Comparison of ENCODE assay signal across 8 cellular contexts in the genomic region with DNA sequence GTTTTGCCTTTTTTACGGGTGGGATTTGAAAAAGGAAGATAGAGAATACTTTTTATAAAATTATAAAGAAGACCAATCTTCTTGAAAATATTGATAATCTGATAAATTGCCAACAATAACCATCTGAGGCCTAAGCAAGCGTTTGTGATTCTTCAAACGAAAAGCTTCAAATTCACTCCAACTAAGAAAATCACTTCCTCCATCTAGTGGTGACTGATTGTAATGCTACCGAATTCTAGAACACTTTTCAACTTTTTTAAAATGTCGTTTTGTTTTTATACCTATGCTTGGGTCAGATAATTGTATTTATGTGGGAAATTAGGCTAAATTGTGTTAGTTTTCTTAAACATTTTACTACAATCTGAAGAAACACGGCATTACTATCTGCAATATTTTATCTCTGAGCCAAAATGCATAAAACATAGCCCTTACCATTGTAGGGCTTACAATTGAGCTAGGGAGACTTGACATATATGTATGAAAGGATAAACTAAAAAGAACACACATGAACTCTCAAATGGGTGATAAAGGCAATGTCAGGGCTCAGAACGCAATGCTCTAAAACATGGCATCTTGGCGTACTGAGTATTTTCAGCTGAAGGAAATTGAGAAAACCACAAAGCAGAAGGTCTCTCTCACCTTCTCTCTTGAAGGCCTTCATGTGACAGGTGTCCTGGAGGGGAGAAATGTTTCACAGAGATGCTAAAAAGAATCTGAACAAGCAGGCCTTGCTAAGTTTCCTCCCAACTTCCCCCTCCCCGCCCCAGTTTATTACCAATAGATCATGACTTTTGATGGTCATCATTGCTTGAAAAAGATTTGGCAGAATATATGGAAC. TPM values are rescaled to one million over a fixed set of nuclear protein-coding genes. Genes with fewer than 3 reads are reported as not detected.
DNase-seq lines count a peak whose midpoint lies in the region; ATAC-seq and TF ChIP-seq lines count a peak whose summit lies in the region.

No MANE protein-coding gene starts in this region.

- H3K36me3 ChIP-seq in parathyroid adenoma (ENCODE audit: control insufficient read depth, insufficient read depth, low read length): no peaks in the 10 kb centered on the region

- H3K4me1 ChIP-seq in parathyroid adenoma: no peaks in the 10 kb centered on the region

- TF ChIP-seq CTCF in epithelial cell of proximal tubule (conservative IDR thresholded peaks at IDR 0.05; ENCODE audit: low read depth, low read length): peak; percentile 73
- peak; percentile 70 for TF ChIP-seq CTCF in parathyroid adenoma (IDR thresholded peaks at IDR 0.05)

- H3K9ac ChIP-seq in parathyroid adenoma: no peak overlapping the region

- ATAC-seq in GM19395 (IDR thresholded peaks at IDR 0.05; ENCODE audit: unreplicated experiment) (peak; percentile 76), GM19467 (IDR thresholded peaks at IDR 0.05; ENCODE audit: unreplicated experiment) (no peak)

- H3K4me3 ChIP-seq in epithelial cell of proximal tubule (ENCODE audit: low read depth, low read length) (no peak overlapping the region), parathyroid adenoma (ENCODE audit: low read depth, low read length) (no peak overlapping the region)

- H3K9me3 ChIP-seq in parathyroid adenoma (ENCODE audit: control insufficient read depth, low read length): no peaks in the 10 kb centered on the region

- H3K4me2 ChIP-seq in parathyroid adenoma (ENCODE audit: low read length): no peak overlapping the region

- H3K27me3 ChIP-seq in parathyroid adenoma (ENCODE audit: control insufficient read depth, insufficient read depth, low read length): no peaks in the 10 kb centered on the region

- peak; percentile 57 for DNase-seq in DMS153 treated with DMSO at 0.1 percent for 48 hours (lab: John Stamatoyannopoulos, UW; ENCODE audit: unreplicated experiment)
- DNase-seq in LHCN-M2 (ENCODE audit: low read depth): peak; percentile 35
- DNase-seq in RPMI8226: peak; percentile 14
- peak; percentile 10 for DNase-seq in epithelial cell of proximal tubule (ENCODE audit: low read depth)
- DNase-seq in stimulated activated CD4-positive, alpha-beta T cell treated with anti-CD3 and anti-CD28 coated beads, Interleukin-1b, Interleukin-23, amount 100 ng/mL, for 48 hours: no peak

- peak overlapping the region; percentile 55 for H2AFZ ChIP-seq in parathyroid adenoma

- no peak overlapping the region for H3K27ac ChIP-seq in parathyroid adenoma

- H3K79me2 ChIP-seq in parathyroid adenoma: no peaks in the 10 kb centered on the region

RNA-seq across cellular contexts. Expression of a gene that starts 36.8 kb away (rescaled TPM):
- total RNA-seq in LHCN-M2 (2014; rRNA removed) (29.0 and 34.9 TPM in 2 replicates), epithelial cell of proximal tubule (20.0 and 21.4 TPM in 2 replicates)
- 6.0 TPM for polyA plus RNA-seq in LHCN-M2 (2012)
